8 cellular contexts compared by ENCODE assay signal in the genomic region with DNA sequence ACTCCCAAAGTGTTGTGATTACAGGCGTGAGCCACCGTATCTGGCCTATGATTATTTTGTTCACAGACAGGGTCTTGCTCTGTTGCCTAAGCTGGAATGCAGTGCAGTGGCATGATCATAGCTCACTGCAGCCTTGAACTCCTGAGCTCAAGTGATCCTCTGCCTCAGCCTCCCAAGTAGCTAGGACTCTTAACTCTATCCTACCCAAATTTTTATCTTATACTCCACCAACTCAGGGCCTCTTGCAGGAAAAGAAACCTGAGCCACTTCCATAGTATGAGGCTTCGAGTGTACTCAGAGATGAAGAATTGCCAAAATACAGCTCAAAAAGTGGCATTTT. TPM values are rescaled to one million over a fixed set of nuclear protein-coding genes. Genes with fewer than 3 reads are reported as not detected.
A peak's percentile ranks its signal among the peaks of the same experiment; 100 is the strongest.
DNase-seq lines count a peak whose midpoint lies in the region; ATAC-seq and TF ChIP-seq lines count a peak whose summit lies in the region.

No MANE protein-coding gene starts in this region.

- TF ChIP-seq CTCF in OCI-LY7 (conservative IDR thresholded peaks at IDR 0.05; ENCODE audit: low read length) = no peak
- TF ChIP-seq CTCF in endodermal cell (conservative IDR thresholded peaks at IDR 0.05) = no peak
- no peak for TF ChIP-seq CTCF in osteoblast (IDR thresholded peaks at IDR 0.05; ENCODE audit: extremely low read depth, low read depth, low read length)
- no peak for TF ChIP-seq CTCF in mucosa of descending colon (IDR thresholded peaks at IDR 0.05)

- H3K79me2 ChIP-seq in OCI-LY7 (ENCODE audit: insufficient read depth, low read depth, low read length) (peaks cover 4% of the 10 kb centered on the region; the same call in 1 of the 2 replicates), osteoblast (ENCODE audit: insufficient read depth, low read length) (peaks cover 14% of the 10 kb centered on the region)

- H3K4me1 ChIP-seq in CD8-positive, alpha-beta memory T cell (ENCODE audit: insufficient read depth, low read length) = peaks cover 15% of the 10 kb centered on the region
- H3K4me1 ChIP-seq in OCI-LY7 (ENCODE audit: insufficient read depth, low read length, poor library complexity, severe bottlenecking) (peaks cover 17% of the 10 kb centered on the region), endodermal cell (ENCODE audit: control insufficient read depth, insufficient read depth, low read length) (no peaks in the 10 kb centered on the region), osteoblast (ENCODE audit: insufficient read depth, low read length) (peaks cover 8% of the 10 kb centered on the region), mucosa of descending colon (ENCODE audit: low read depth) (peaks cover 12% of the 10 kb centered on the region)

- H3K27me3 ChIP-seq in CD8-positive, alpha-beta memory T cell (ENCODE audit: insufficient read depth, low read length, poor library complexity, severe bottlenecking) = no peaks in the 10 kb centered on the region
- H3K27me3 ChIP-seq in endodermal cell (ENCODE audit: control insufficient read depth, insufficient read depth, low read length, poor library complexity, severe bottlenecking) (no peaks in the 10 kb centered on the region), osteoblast (ENCODE audit: insufficient read depth, low read length) (no peaks in the 10 kb centered on the region)

- peak overlapping the region; percentile 88 to 98 (median 90) for H3K4me3 Mint-ChIP-seq in CD8-positive, alpha-beta memory T cell
- peak overlapping the region; percentile 79 for H3K4me3 Mint-ChIP-seq in endodermal cell

- no TSS peak for BruUV-seq in OCI-LY7 (replicated peaks; lab: Mats Ljungman, UMichigan)

- peaks cover 0 to 48% (median 10%) of the 10 kb centered on the region in 3 donors for H3K36me3 Mint-ChIP-seq in CD8-positive, alpha-beta memory T cell
- peaks cover 23% of the 10 kb centered on the region for H3K36me3 Mint-ChIP-seq in endodermal cell (ENCODE audit: low read depth)

- no peaks in the 10 kb centered on the region for H3K9me2 ChIP-seq in OCI-LY7 (ENCODE audit: insufficient read depth, low read length)

- WGBS in endodermal cell (ENCODE audit: insufficient coverage in 1 of 2, insufficient read length in 1 of 2), 2 experiments = 94% methylated on average over 3 of the region's 3 CpGs

- H3K27ac Mint-ChIP-seq in CD8-positive, alpha-beta memory T cell = peak overlapping the region; percentile 96 to 99 (median 98)
- peak overlapping the region; percentile 97 for H3K27ac Mint-ChIP-seq in endodermal cell

- intact Hi-C loops in OCI-LY7 (cut with micrococcal nuclease; ENCODE audit: unreplicated experiment) (no loop called here), mucosa of descending colon (cut with DNase I, micrococcal nuclease) (no loop called here)

- no peaks in the 10 kb centered on the region for H3K36me3 ChIP-seq in CD8-positive, alpha-beta memory T cell (ENCODE audit: insufficient read depth, low read length)
- H3K36me3 ChIP-seq in OCI-LY7 (ENCODE audit: insufficient read depth, low read length) (peaks cover 37% of the 10 kb centered on the region), endodermal cell (ENCODE audit: control insufficient read depth, insufficient read depth, low read length) (peaks cover 19% of the 10 kb centered on the region), osteoblast (ENCODE audit: insufficient read depth, low read length) (peaks cover 18% of the 10 kb centered on the region), mucosa of descending colon (ENCODE audit: low read depth) (no peaks in the 10 kb centered on the region)

- peaks cover 0 to 3% of the 10 kb centered on the region in 2 donors for H3K27me3 Mint-ChIP-seq in CD8-positive, alpha-beta memory T cell
- no peaks in the 10 kb centered on the region for H3K27me3 Mint-ChIP-seq in endodermal cell (ENCODE audit: insufficient read depth)

- ATAC-seq in mucosa of descending colon = no peak
- ATAC-seq in HG02884 (IDR thresholded peaks at IDR 0.05; ENCODE audit: unreplicated experiment) = no peak
- ATAC-seq in GM21529 (IDR thresholded peaks at IDR 0.05; ENCODE audit: unreplicated experiment) = no peak

- peak overlapping the region; percentile 85 for H3K4me3 ChIP-seq in CD8-positive, alpha-beta memory T cell (ENCODE audit: low read length)
- H3K4me3 ChIP-seq in OCI-LY7 (ENCODE audit: low read depth, low read length, poor library complexity, severe bottlenecking) (peak overlapping the region; percentile 75), endodermal cell (ENCODE audit: low read length) (peak overlapping the region; percentile 79), osteoblast (ENCODE audit: insufficient read depth, low read length) (peak overlapping the region; percentile 84), mucosa of descending colon (no peak overlapping the region)

- CTCF ChIA-PET in CD8-positive, alpha-beta memory T cell (lab: Charles Lee) = interaction anchor here (1.0 kb wide), 2 partner anchors 17 to 43 kb away, joined by 3 read pairs; no protein-coding TSS in a partner anchor
- CTCF ChIA-PET in OCI-LY7 (lab: Charles Lee; ENCODE audit: unreplicated experiment) = no interaction called here

- no peak for DNase-seq in CD8-positive, alpha-beta memory T cell
- DNase-seq in OCI-LY7 (ENCODE audit: low spot score) = no peak
- DNase-seq in endodermal cell = no peak
- DNase-seq in osteoblast (ENCODE audit: insufficient read length, low spot score, missing footprints) = peak; percentile 4
- no peak for DNase-seq in stimulated activated CD4-positive, alpha-beta T cell treated with anti-CD3 and anti-CD28 coated beads, Interleukin-2, amount 100 ng/mL, for 48 hours
- DNase-seq in mucosa of descending colon = no peak

- no peak overlapping the region for H3K9ac ChIP-seq in endodermal cell (ENCODE audit: extremely low read depth, low read length, poor library complexity, severe bottlenecking)

- H3K27ac ChIP-seq in CD8-positive, alpha-beta memory T cell (ENCODE audit: low read depth, low read length) = peak overlapping the region; percentile 95
- H3K27ac ChIP-seq in OCI-LY7 (ENCODE audit: low read depth, low read length, poor library complexity, severe bottlenecking) (peak overlapping the region; percentile 65), endodermal cell (ENCODE audit: low read depth, low read length) (no peak overlapping the region), osteoblast (ENCODE audit: low read depth, low read length) (peak overlapping the region; percentile 74)

- H3K9me3 Mint-ChIP-seq in CD8-positive, alpha-beta memory T cell = no peaks in the 10 kb centered on the region
- H3K9me3 Mint-ChIP-seq in endodermal cell = no peaks in the 10 kb centered on the region

- H3K4me2 ChIP-seq in OCI-LY7 (ENCODE audit: low read length) (peak overlapping the region; percentile 98), osteoblast (ENCODE audit: insufficient read depth, low read length) (peak overlapping the region; percentile 99)

- H2AFZ ChIP-seq in OCI-LY7 (ENCODE audit: low read length) = peak overlapping the region; percentile 93
- H2AFZ ChIP-seq in osteoblast (ENCODE audit: low read length) = peak overlapping the region; percentile 81

- no peaks in the 10 kb centered on the region for H3K9me3 ChIP-seq in CD8-positive, alpha-beta memory T cell (ENCODE audit: low read length)
- H3K9me3 ChIP-seq in OCI-LY7 (ENCODE audit: low read length) (no peaks in the 10 kb centered on the region), endodermal cell (ENCODE audit: control insufficient read depth, low read length) (no peaks in the 10 kb centered on the region), osteoblast (ENCODE audit: low read depth, low read length) (no peaks in the 10 kb centered on the region), mucosa of descending colon (no peaks in the 10 kb centered on the region)

- no peaks in the 10 kb centered on the region for H4K20me1 ChIP-seq in OCI-LY7 (ENCODE audit: insufficient read depth, low read length)
- no peaks in the 10 kb centered on the region for H4K20me1 ChIP-seq in osteoblast (ENCODE audit: insufficient read depth, low read length)

- peaks cover 24 to 32% (median 26%) of the 10 kb centered on the region in 3 donors for H3K4me1 Mint-ChIP-seq in CD8-positive, alpha-beta memory T cell
- peaks cover 16% of the 10 kb centered on the region for H3K4me1 Mint-ChIP-seq in endodermal cell

- POLR2A ChIA-PET in CD8-positive, alpha-beta memory T cell (lab: Charles Lee) = interaction anchor here (0.7 kb wide), 2 partner anchors 18 to 417 kb away, joined by 5 to 7 read pairs; no protein-coding TSS in a partner anchor
- POLR2A ChIA-PET in OCI-LY7 (lab: Charles Lee) = interaction anchor here (0.6 to 2.1 kb wide), 5 partner anchors 11 to 20 kb away, joined by 3 to 14 read pairs (median 3); no protein-coding TSS in a partner anchor

RNA-seq across cellular contexts. Expression of a gene that starts 0.8 kb away (rescaled TPM):
- total RNA-seq in CD8-positive, alpha-beta memory T cell = 10 to 100 TPM; 38.5 to 44.2 TPM
- polyA plus RNA-seq in CD8-positive, alpha-beta memory T cell = 15.7 TPM
- 44.1 and 59.8 TPM in 2 replicates for total RNA-seq in OCI-LY7 (2014; rRNA removed; shearing (Covaris generic))
- total RNA-seq in OCI-LY7 (2022) (90.0 and 93.0 TPM in 2 replicates), endodermal cell (10 to 100 TPM; 24.9 to 28.2 TPM), osteoblast (34.4 and 35.7 TPM in 2 replicates), mucosa of descending colon (10 to 100 TPM; 29.9 to 45.5 (median 42.0) TPM)
- polyA plus RNA-seq in endodermal cell (2013, experiment 1 of 2) = 63.3 TPM
- 58.3 TPM for polyA plus RNA-seq in endodermal cell (2013, experiment 2 of 2)

RNA-seq across cellular contexts. Expression of a gene that starts 1.1 kb away (rescaled TPM):
- total RNA-seq in CD8-positive, alpha-beta memory T cell = 10 to 100 TPM; 14.2 to 15.8 TPM
- polyA plus RNA-seq in CD8-positive, alpha-beta memory T cell = 2.6 TPM
- 20.0 and 27.0 TPM in 2 replicates for total RNA-seq in OCI-LY7 (2014; rRNA removed; shearing (Covaris generic))
- total RNA-seq in OCI-LY7 (2022) (35.2 and 47.4 TPM in 2 replicates), endodermal cell (10 to 100 TPM; 12.8 to 22.6 TPM), osteoblast (31.1 and 31.2 TPM in 2 replicates), mucosa of descending colon (10 to 100 TPM; 18.9 to 30.0 (median 29.8) TPM)
- polyA plus RNA-seq in endodermal cell (2013, experiment 1 of 2) = 31.2 TPM
- 32.0 TPM for polyA plus RNA-seq in endodermal cell (2013, experiment 2 of 2)
